ENCODE assay signal across 2 cellular contexts in the genomic region with DNA sequence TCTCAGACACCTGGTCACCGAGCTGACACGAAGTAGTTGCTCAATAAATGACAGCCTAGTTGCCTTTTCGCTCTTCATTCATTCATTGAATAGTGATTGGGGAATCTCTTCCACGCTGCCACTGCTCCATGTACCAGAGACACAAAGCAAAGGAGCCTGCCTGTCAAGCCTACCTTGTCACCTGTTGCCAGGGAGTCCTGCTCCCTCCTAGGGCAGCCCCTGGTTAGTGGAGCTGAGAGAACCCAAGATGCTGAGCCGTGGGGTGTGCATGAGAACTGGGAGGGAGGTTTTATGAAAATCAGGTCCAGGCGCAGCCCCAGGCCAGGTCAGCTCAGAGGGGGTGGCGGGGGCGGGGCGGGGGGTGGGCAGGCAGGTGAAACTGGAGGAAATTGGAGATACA.
TF ChIP-seq lines count a peak whose summit lies in the region.

No MANE protein-coding gene starts in this region.

TF ChIP-seq in GM12878, 131 proteins besides CTCF, POLR2A, EP300 and RAD21:
- TF ChIP-seq CREB1 (IDR thresholded peaks at IDR 0.05; ENCODE audit: low read depth): 0 out of 2 replicates have a peak, but pooled peaks have one; percentile 10
- peak; percentile 45; the same call in 1 of the 2 replicates for TF ChIP-seq RFX5 (IDR thresholded peaks at IDR 0.05; ENCODE audit: low read depth, low read length)

TF ChIP-seq in HepG2, 621 proteins besides CTCF, POLR2A, EP300 and RAD21:
- peak; percentile 86 for TF ChIP-seq RFX5 (IDR thresholded peaks at IDR 0.05; ENCODE audit: low read depth, low read length)
